In genomic region chr10:123270806-123271205, GRCh38 we compare ENCODE assay signal across 17 cellular contexts.
A peak's percentile ranks its signal among the peaks of the same experiment; 100 is the strongest.
DNase-seq lines count a peak whose midpoint lies in the region; ATAC-seq, FAIRE-seq and TF ChIP-seq lines count a peak whose summit lies in the region.
"Had no signal": no experiment of that assay in that cellular context is flagged by ENCODE, and none has a peak within 500 bp of the region (broad histone marks: within the 10 kb centered on the region; RNA-seq: fewer than 3 reads in every experiment).

No MANE protein-coding gene starts in this region.

- no peak overlapping the region for H3K4me3 ChIP-seq in astrocyte (ENCODE audit: insufficient read depth, low read depth, low read length)

- H3K79me2 ChIP-seq in astrocyte (ENCODE audit: insufficient read depth, low read length): no peaks in the 10 kb centered on the region

- H3K27ac ChIP-seq in astrocyte (ENCODE audit: low read depth, low read length): no peak overlapping the region
- H3K27ac ChIP-seq: C4-2B had no signal

- no peaks in the 10 kb centered on the region for H4K20me1 ChIP-seq in astrocyte (ENCODE audit: insufficient read depth, low read length)

- peaks cover 21% of the 10 kb centered on the region for H3K4me1 Mint-ChIP-seq in astrocyte (ENCODE audit: low read depth, unreplicated experiment)
- H3K4me1 Mint-ChIP-seq: B cell had no signal

- no peak overlapping the region for H2AFZ ChIP-seq in astrocyte (ENCODE audit: low read depth, low read length)

- TF ChIP-seq CTCF in astrocyte (IDR thresholded peaks at IDR 0.05; ENCODE audit: insufficient read depth, low read depth, low read length): no peak

- H3K36me3 Mint-ChIP-seq in astrocyte (ENCODE audit: low read depth, unreplicated experiment): peaks cover 3% of the 10 kb centered on the region

- peaks cover 9% of the 10 kb centered on the region for H3K27me3 Mint-ChIP-seq in astrocyte (ENCODE audit: low read depth, unreplicated experiment)

- no peaks in the 10 kb centered on the region for H3K9me3 ChIP-seq in astrocyte (ENCODE audit: insufficient read depth, low read depth, low read length)

- H3K9me3 Mint-ChIP-seq in astrocyte (ENCODE audit: unreplicated experiment): peaks cover 4% of the 10 kb centered on the region

- H3K27me3 ChIP-seq in astrocyte (ENCODE audit: insufficient read depth, low read length): peaks cover 45% of the 10 kb centered on the region

- H3K27ac Mint-ChIP-seq in astrocyte (ENCODE audit: unreplicated experiment): peak overlapping the region; percentile 92
- H3K27ac Mint-ChIP-seq: B cell; CD4-positive, alpha-beta memory T cell; HFFc6 had no signal

- peak overlapping the region; percentile 22 for H3K4me3 Mint-ChIP-seq in astrocyte (ENCODE audit: unreplicated experiment)
- H3K4me3 Mint-ChIP-seq: B cell; CD4-positive, alpha-beta memory T cell; HFFc6 had no signal

- no peak for ATAC-seq in HG03378 (IDR thresholded peaks at IDR 0.05; ENCODE audit: unreplicated experiment)
- ATAC-seq: HCT116, HepG2 had no signal

- TF ChIP-seq POLR2A in GM12891 (IDR thresholded peaks at IDR 0.05; ENCODE audit: low read depth, low read length): no peak

- H3K9ac ChIP-seq in astrocyte (ENCODE audit: low read length): no peak overlapping the region

- no peaks in the 10 kb centered on the region for H3K36me3 ChIP-seq in astrocyte (ENCODE audit: insufficient read depth, low read length)

- H3K4me2 ChIP-seq in astrocyte (ENCODE audit: low read length): peak overlapping the region; percentile 29

- DNase-seq in GM12891 (ENCODE audit: insufficient read length, low spot score) (no peak), astrocyte (ENCODE audit: low read depth) (no peak), myocyte (ENCODE audit: low read depth) (peak; percentile 89), retina (no peak)
- no peak for DNase-seq in activated CD4-positive, CD25-positive, alpha-beta regulatory T cell (lab: John Stamatoyannopoulos, UW)
- DNase-seq: CD4-positive, alpha-beta memory T cell; DMS153; DMS79; GDM1; GOT3; H7 had no signal

- FAIRE-seq in GM12891 (lab: Jason Lieb, UNC): peak; percentile 23
- no peak for FAIRE-seq in astrocyte (lab: Jason Lieb, UNC)
- FAIRE-seq: HepG2 had no signal

- peaks cover 11% of the 10 kb centered on the region for H3K4me1 ChIP-seq in astrocyte (ENCODE audit: insufficient read depth, low read length)

TF ChIP-seq in GM12891, 5 proteins besides CTCF, POLR2A, EP300 and RAD21:
- no peak for TF ChIP-seq POU2F2 (IDR thresholded peaks at IDR 0.05; ENCODE audit: low read depth, low read length)
- TF ChIP-seq TAF1 (IDR thresholded peaks at IDR 0.05; ENCODE audit: low read depth, low read length): no peak
